ENCODE assay signal across 7 cellular contexts in the genomic region with DNA sequence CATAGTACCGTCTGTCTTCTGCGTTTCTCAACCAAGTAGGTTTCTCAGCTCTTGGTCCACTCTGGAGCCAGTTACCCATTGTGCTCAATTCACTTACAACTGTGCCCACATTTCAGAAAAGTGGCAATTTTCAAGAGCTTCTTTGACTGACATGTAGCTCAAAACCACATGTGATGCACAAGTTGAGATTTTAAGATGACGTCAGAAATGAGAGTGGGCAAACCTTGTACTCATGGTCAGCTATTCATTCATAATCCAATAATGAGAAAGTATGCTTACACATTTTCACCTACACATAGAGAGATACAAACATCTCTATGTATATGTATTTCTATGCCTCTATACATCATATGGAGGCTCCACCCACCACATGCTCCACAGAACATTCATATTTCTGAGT.
"Had no signal": no experiment of that assay in that cellular context is flagged by ENCODE, and none has a peak within 500 bp of the region (broad histone marks: within the 10 kb centered on the region; RNA-seq: fewer than 3 reads in every experiment).

No MANE protein-coding gene starts in this region.

- H3K27ac Mint-ChIP-seq: IgD-negative memory B cell had no signal

- H3K4me3 Mint-ChIP-seq: IgD-negative memory B cell had no signal

- H3K27me3 Mint-ChIP-seq: IgD-negative memory B cell had no signal

- H3K4me1 Mint-ChIP-seq: IgD-negative memory B cell had no signal

- DNase-seq: IMR-90, KBM-7, KG1 had no signal

- H3K27ac ChIP-seq: HL-60 had no signal

- H3K4me3 ChIP-seq: K562 had no signal

- H3K36me3 Mint-ChIP-seq: IgD-negative memory B cell had no signal

- ATAC-seq: K562 had no signal

- FAIRE-seq: HTR-8/SVneo, K562 had no signal
